In the genomic region with DNA sequence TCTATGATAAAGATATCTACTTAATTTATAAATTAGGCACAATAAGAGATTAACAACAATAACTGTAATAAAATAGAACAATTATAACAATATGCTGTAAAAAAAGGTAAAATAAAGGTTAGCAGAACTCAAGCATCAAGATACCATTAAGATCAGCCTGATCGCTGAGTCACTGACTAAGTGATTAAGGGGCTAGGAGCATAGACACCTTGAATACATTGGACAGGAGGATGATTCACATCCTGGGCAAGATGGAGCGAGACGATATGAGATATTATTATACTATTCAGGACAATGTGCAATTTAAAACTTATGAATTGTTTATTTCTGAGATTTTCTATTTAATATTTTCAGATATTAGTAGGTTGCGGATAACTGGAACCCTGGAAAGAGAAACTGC, we compare ENCODE assay signal across 17 cellular contexts.
"Had no signal": no experiment of that assay in that cellular context is flagged by ENCODE, and none has a peak within 500 bp of the region (broad histone marks: within the 10 kb centered on the region; RNA-seq: fewer than 3 reads in every experiment).

No MANE protein-coding gene starts in this region.

- H3K4me3 ChIP-seq: ascending aorta, ovary, psoas muscle, right lobe of liver, stomach, testis had no signal

- H3K27me3 ChIP-seq: ascending aorta, ovary, right lobe of liver, stomach, testis had no signal

- DNase-seq: activated CD4-positive, alpha-beta T cell treated with anti-CD3 and anti-CD28 coated beads, Interleukin-2, amount 10 ng/mL, durations not matched to agents 7 days and 5 days; activated CD8-positive, alpha-beta T cell treated with anti-CD3 and anti-CD28 coated beads, Interleukin-2, amount 10 ng/mL, durations not matched to agents 7 days and 5 days; activated effector memory CD4-positive, alpha-beta T cell treated with anti-CD3 and anti-CD28 coated beads, Interleukin-2, amount 50 U/mL, for 16 hours; activated naive CD4-positive, alpha-beta T cell treated with anti-CD3 and anti-CD28 coated beads, Interleukin-2, amount 50 U/mL, for 16 hours; activated T-cell treated with anti-CD3 and anti-CD28 coated beads, Interleukin-2, amount 50 U/mL, for 48 hours; effector memory CD4-positive, alpha-beta T cell; foreskin melanocyte; natural killer cell; ovary; psoas muscle; right lobe of liver; small intestine; stimulated activated CD4-positive, alpha-beta T cell treated with anti-CD3 and anti-CD28 coated beads, Interleukin-4, amount 100 ng/mL, for 1 hour; stomach; testis had no signal

- ATAC-seq: activated CD4-positive, CD25-positive, alpha-beta regulatory T cell treated with anti-CD3 and anti-CD28 coated beads, Interleukin-2, amount 50 U/mL, for 24 hours; activated CD8-positive, alpha-beta T cell treated with anti-CD3 and anti-CD28 coated beads, Interleukin-2, amount 10 ng/mL, durations not matched to agents 7 days and 5 days; natural killer cell; psoas muscle; right lobe of liver had no signal

- H3K36me3 ChIP-seq: ascending aorta, ovary, right lobe of liver, stomach had no signal

- H3K4me1 ChIP-seq: ascending aorta, psoas muscle, testis had no signal

- H3K9me3 ChIP-seq: ascending aorta, ovary, psoas muscle, right lobe of liver, stomach, testis had no signal

- FAIRE-seq: small intestine had no signal

- H3K27ac ChIP-seq: ascending aorta, ovary, psoas muscle, right lobe of liver, stomach, testis had no signal
